In genomic region chr15:36498401-36498800, GRCh38 we compare ENCODE assay signal across 20 cellular contexts.
DNase-seq lines count a peak whose midpoint lies in the region; FAIRE-seq and TF ChIP-seq lines count a peak whose summit lies in the region.
"Had no signal": no experiment of that assay in that cellular context is flagged by ENCODE, and none has a peak within 500 bp of the region (broad histone marks: within the 10 kb centered on the region; RNA-seq: fewer than 3 reads in every experiment).

No MANE protein-coding gene starts in this region.

- H2AFZ ChIP-seq in osteoblast (ENCODE audit: low read length), result peak overlapping the region; percentile 61
- H2AFZ ChIP-seq: GM23338 had no signal

- H3K27ac ChIP-seq in osteoblast (ENCODE audit: low read depth, low read length), result no peak overlapping the region
- H3K27ac ChIP-seq in adrenal gland, result peak overlapping the region in 1 of 5 donors; percentile 21
- H3K27ac ChIP-seq: BLaER1 treated with 17β-estradiol and CSF1 and Interleukin-3, amounts not matched to agents 10 nM and 100 nM; KMS-11 had no signal

- no peaks in the 10 kb centered on the region for H3K27me3 ChIP-seq in osteoblast (ENCODE audit: insufficient read depth, low read length)
- H3K27me3 ChIP-seq in adrenal gland, result no peaks in the 10 kb centered on the region
- H3K27me3 ChIP-seq: BLaER1 treated with 17β-estradiol and CSF1 and Interleukin-3, amounts not matched to agents 10 nM and 100 nM had no signal

- DNase-seq in H54 (ENCODE audit: insufficient read length, low spot score) (no peak), amniotic epithelial cell (ENCODE audit: low read depth) (peak; percentile 13), fibroblast of pulmonary artery (ENCODE audit: low read depth) (peak; percentile 28), osteoblast (ENCODE audit: insufficient read length, low spot score, missing footprints) (no peak), C1 segment of cervical spinal cord (lab: John Stamatoyannopoulos, UW) (no peak), adrenal gland (no peak), kidney glomerular epithelial cell (lab: John Stamatoyannopoulos, UW) (no peak)
- DNase-seq in stimulated activated CD4-positive, alpha-beta T cell treated with anti-CD3 and anti-CD28 coated beads, Interleukin-4, amount 100 ng/mL, for 1 hour, result no peak
- DNase-seq: DMS 273 treated with DMSO at 0.1 percent for 48 hours, GF-D8, HFFc6, NCI-H1048, NCI-H146, NCI-H2081 treated with DMSO at 0.1 percent for 48 hours, NCI-H2227 treated with DMSO at 0.1 percent for 48 hours, NCI-H524, SHP77 had no signal

- TF ChIP-seq CTCF in fibroblast of pulmonary artery (IDR thresholded peaks at IDR 0.05; ENCODE audit: low read length, missing control alignments), result no peak
- TF ChIP-seq CTCF in osteoblast (IDR thresholded peaks at IDR 0.05; ENCODE audit: extremely low read depth, low read depth, low read length), result no peak
- TF ChIP-seq CTCF in adrenal gland (IDR thresholded peaks at IDR 0.05), result no peak

- WGBS in adrenal gland, 4 donors, result 77 to 84% (median 79%) methylated on average over 4 of the region's 4 CpGs

- H3K9me3 ChIP-seq in osteoblast (ENCODE audit: low read depth, low read length) (no peaks in the 10 kb centered on the region), adrenal gland (replicated peaks in 1 of 3) (no peaks in the 10 kb centered on the region)
- H3K9me3 ChIP-seq: BLaER1 treated with 17β-estradiol and CSF1 and Interleukin-3, amounts not matched to agents 10 nM and 100 nM had no signal

- peak; percentile 86 for FAIRE-seq in H54 (lab: Jason Lieb, UNC)

- H4K20me1 ChIP-seq in osteoblast (ENCODE audit: insufficient read depth, low read length), result no peaks in the 10 kb centered on the region
- H4K20me1 ChIP-seq: BLaER1 treated with 17β-estradiol and CSF1 and Interleukin-3, amounts not matched to agents 10 nM and 100 nM had no signal

- peak overlapping the region; percentile 41 for H3K4me2 ChIP-seq in osteoblast (ENCODE audit: insufficient read depth, low read length)
- H3K4me2 ChIP-seq: BLaER1 treated with 17β-estradiol and CSF1 and Interleukin-3, amounts not matched to agents 10 nM and 100 nM; GM23338; KMS-11 had no signal

- H3K4me1 ChIP-seq in osteoblast (ENCODE audit: insufficient read depth, low read length), result peaks cover 10% of the 10 kb centered on the region
- H3K4me1 ChIP-seq in adrenal gland (replicated peaks in 1 of 2), result no peaks in the 10 kb centered on the region
- H3K4me1 ChIP-seq: BLaER1 treated with 17β-estradiol and CSF1 and Interleukin-3, amounts not matched to agents 10 nM and 100 nM had no signal

- intact Hi-C loops in adrenal gland (cut with DNase I), result no loop called here

- H3K36me3 ChIP-seq in osteoblast (ENCODE audit: insufficient read depth, low read length), result no peaks in the 10 kb centered on the region
- H3K36me3 ChIP-seq in adrenal gland (replicated peaks in 1 of 2), result no peaks in the 10 kb centered on the region
- H3K36me3 ChIP-seq: BLaER1 treated with 17β-estradiol and CSF1 and Interleukin-3, amounts not matched to agents 10 nM and 100 nM had no signal

- TF ChIP-seq POLR2A in H54 (IDR thresholded peaks at IDR 0.05; ENCODE audit: low read depth, low read length) (no peak), adrenal gland (IDR thresholded peaks at IDR 0.05) (no peak)

- H3K79me2 ChIP-seq in osteoblast (ENCODE audit: insufficient read depth, low read length), result no peaks in the 10 kb centered on the region

- H3K4me3 ChIP-seq in fibroblast of pulmonary artery (replicated peaks; ENCODE audit: low read depth, low read length) (peak overlapping the region; percentile 26), osteoblast (ENCODE audit: insufficient read depth, low read length) (no peak overlapping the region), adrenal gland (no peak overlapping the region)
- H3K4me3 ChIP-seq: BLaER1 treated with 17β-estradiol and CSF1 and Interleukin-3, amounts not matched to agents 10 nM and 100 nM; GM23338 had no signal

Comparison
In these comparisons a context has a peak if more than half of its experiments do, and no peak if none do; other contexts are left out.
1. DNase-seq: peak in amniotic epithelial cell (single experiment) and fibroblast of pulmonary artery (single experiment); none in H54 (single experiment), osteoblast (single experiment), C1 segment of cervical spinal cord (0 of 14), stimulated activated CD4-positive, alpha-beta T cell treated with anti-CD3 and anti-CD28 coated beads, Interleukin-4, amount 100 ng/mL, for 1 hour (single experiment), adrenal gland (0 of 7) and kidney glomerular epithelial cell (single experiment).